ENCODE assay signal across 8 cellular contexts in the genomic region with DNA sequence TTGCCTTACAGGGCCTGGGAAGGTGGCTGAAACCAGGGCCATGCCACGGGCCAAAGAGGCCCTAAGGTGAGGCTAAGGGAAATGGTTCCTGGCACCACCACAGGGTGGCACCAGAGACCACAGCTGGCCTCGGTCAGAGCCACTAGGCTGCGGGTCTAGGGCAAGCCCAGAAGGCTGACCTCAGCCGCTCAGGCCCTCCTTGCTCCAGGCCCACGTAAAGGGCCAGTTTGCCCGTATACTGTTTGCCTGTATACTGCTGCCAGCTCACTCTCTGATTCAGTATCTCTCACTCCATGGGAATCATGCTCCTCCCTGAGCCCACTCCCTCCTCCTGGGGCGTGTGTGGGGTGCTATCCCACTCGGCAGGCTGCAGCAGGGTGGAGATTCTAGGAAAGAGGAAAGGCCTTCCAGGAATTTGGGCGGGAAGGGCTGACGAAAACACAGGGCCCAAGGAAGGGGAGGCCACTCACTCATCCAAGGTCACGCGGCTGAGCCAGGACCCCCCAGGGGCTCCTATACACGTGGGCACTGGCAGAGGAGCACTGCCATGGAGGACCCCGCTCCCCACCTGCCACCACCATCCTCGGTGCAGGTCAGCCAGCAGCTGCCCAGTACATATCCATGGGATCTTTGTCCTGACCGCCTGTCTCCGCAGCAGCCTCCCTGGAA.
DNase-seq lines count a peak whose midpoint lies in the region; ATAC-seq and TF ChIP-seq lines count a peak whose summit lies in the region.

No MANE protein-coding gene starts in this region.

- POLR2A ChIA-PET in naive thymus-derived CD4-positive, alpha-beta T cell (lab: Charles Lee): no interaction called here

- H3K27ac Mint-ChIP-seq in activated T-cell treated with anti-CD3 and anti-CD28 coated beads, Interleukin-2, amount 50 U/mL, for 72 hours: no peak overlapping the region
- H3K27ac Mint-ChIP-seq in naive thymus-derived CD4-positive, alpha-beta T cell: no peak overlapping the region

- no peaks in the 10 kb centered on the region for H3K4me1 Mint-ChIP-seq in activated T-cell treated with anti-CD3 and anti-CD28 coated beads, Interleukin-2, amount 50 U/mL, for 72 hours (ENCODE audit: low read depth)
- H3K4me1 Mint-ChIP-seq in naive thymus-derived CD4-positive, alpha-beta T cell: peaks cover 0 to 5% (median 0%) of the 10 kb centered on the region in 7 donors

- H3K9ac ChIP-seq in fibroblast of lung (ENCODE audit: insufficient read depth, low read length): no peak overlapping the region

- peaks cover 9% of the 10 kb centered on the region for H3K4me1 ChIP-seq in fibroblast of lung (ENCODE audit: control insufficient read depth, extremely low read depth, insufficient read depth, low read length)
- H3K4me1 ChIP-seq in naive thymus-derived CD4-positive, alpha-beta T cell (ENCODE audit: control insufficient read depth in 2 of 2, insufficient read depth in 2 of 2, low read length in 2 of 2): no peaks in the 10 kb centered on the region

- no peak overlapping the region for H2AFZ ChIP-seq in fibroblast of lung (ENCODE audit: low read length)

- H3K4me3 Mint-ChIP-seq in activated T-cell treated with anti-CD3 and anti-CD28 coated beads, Interleukin-2, amount 50 U/mL, for 72 hours: no peak overlapping the region
- H3K4me3 Mint-ChIP-seq in naive thymus-derived CD4-positive, alpha-beta T cell: no peak overlapping the region

- no peaks in the 10 kb centered on the region for H3K27me3 ChIP-seq in fibroblast of lung (ENCODE audit: control insufficient read depth, insufficient read depth, low read length)
- no peaks in the 10 kb centered on the region for H3K27me3 ChIP-seq in naive thymus-derived CD4-positive, alpha-beta T cell (ENCODE audit: control insufficient read depth in 2 of 2, insufficient read depth in 2 of 2, low read length in 2 of 2)

- H3K4me2 ChIP-seq in fibroblast of lung (ENCODE audit: extremely low read depth, insufficient read depth, low read length): no peak overlapping the region

- no peaks in the 10 kb centered on the region for H3K9me3 ChIP-seq in fibroblast of lung (ENCODE audit: control insufficient read depth, insufficient read depth, low read depth, low read length)
- no peaks in the 10 kb centered on the region for H3K9me3 ChIP-seq in naive thymus-derived CD4-positive, alpha-beta T cell (ENCODE audit: control insufficient read depth in 2 of 3, low read length in 3 of 3)

- H3K4me3 ChIP-seq in fibroblast of lung (replicated peaks in 1 of 4; ENCODE audit: control extremely low read depth in 1 of 4, insufficient read depth in 1 of 4, low read depth in 3 of 4, low read length in 4 of 4): no peak overlapping the region
- H3K4me3 ChIP-seq in naive thymus-derived CD4-positive, alpha-beta T cell (ENCODE audit: low read length): no peak overlapping the region

- DNase-seq in Ammon's horn (ENCODE audit: low spot score) (peak; percentile 88), OCI-M1 (lab: John Stamatoyannopoulos, UW) (peak; percentile 94), fibroblast of lung (ENCODE audit: low read depth in 2 of 2) (peak; percentile 25 to 70)
- DNase-seq in activated T-cell treated with anti-CD3 and anti-CD28 coated beads, Interleukin-2, amount 50 U/mL, for 72 hours: peak; percentile 68 to 79
- DNase-seq in naive thymus-derived CD4-positive, alpha-beta T cell: peak in 8 of 9 donors; percentile 11 to 62 (median 44)
- DNase-seq in stimulated activated naive CD4-positive, alpha-beta T cell (lab: John Stamatoyannopoulos, UW): peak in 5 of 6 experiments; percentile 17 to 54 (median 32)

- intact Hi-C loops in naive thymus-derived CD4-positive, alpha-beta T cell (cut with micrococcal nuclease): loop anchor here (1.0 to 2.0 kb wide), 4 partner anchors 63 to 506 kb away; partner anchors contain the start of gene NECTIN1 (in 2 of the 2)

- H3K36me3 ChIP-seq in fibroblast of lung (ENCODE audit: control insufficient read depth, insufficient read depth, low read length): no peaks in the 10 kb centered on the region
- no peaks in the 10 kb centered on the region for H3K36me3 ChIP-seq in naive thymus-derived CD4-positive, alpha-beta T cell (ENCODE audit: control insufficient read depth in 2 of 3, insufficient read depth in 3 of 3, low read length in 3 of 3)

- ATAC-seq in GM18868 (IDR thresholded peaks at IDR 0.05; ENCODE audit: unreplicated experiment) (peak; percentile 77), HG03175 (IDR thresholded peaks at IDR 0.05; ENCODE audit: unreplicated experiment) (peak; percentile 81)
- peak; percentile 90 to 93 for ATAC-seq in activated T-cell treated with anti-CD3 and anti-CD28 coated beads, Interleukin-2, amount 50 U/mL, for 72 hours (replicated peaks in 1 of 2)
- peak; percentile 87 for ATAC-seq in naive thymus-derived CD4-positive, alpha-beta T cell

- no peaks in the 10 kb centered on the region for H4K20me1 ChIP-seq in fibroblast of lung (ENCODE audit: control insufficient read depth, extremely low read depth, insufficient read depth, low read length)

- CTCF ChIA-PET in naive thymus-derived CD4-positive, alpha-beta T cell (lab: Charles Lee): no interaction called here

- H3K9me3 Mint-ChIP-seq in activated T-cell treated with anti-CD3 and anti-CD28 coated beads, Interleukin-2, amount 50 U/mL, for 72 hours: no peaks in the 10 kb centered on the region
- H3K9me3 Mint-ChIP-seq in naive thymus-derived CD4-positive, alpha-beta T cell: no peaks in the 10 kb centered on the region

- no peaks in the 10 kb centered on the region for H3K27me3 Mint-ChIP-seq in activated T-cell treated with anti-CD3 and anti-CD28 coated beads, Interleukin-2, amount 50 U/mL, for 72 hours (ENCODE audit: low read depth)
- no peaks in the 10 kb centered on the region for H3K27me3 Mint-ChIP-seq in naive thymus-derived CD4-positive, alpha-beta T cell

- no peak overlapping the region for H3K27ac ChIP-seq in fibroblast of lung (ENCODE audit: insufficient read depth, low read length)
- H3K27ac ChIP-seq in naive thymus-derived CD4-positive, alpha-beta T cell (ENCODE audit: low read depth, low read length): no peak overlapping the region

- peak; percentile 95 for TF ChIP-seq CTCF in fibroblast of lung (conservative IDR thresholded peaks at IDR 0.05 in 1 of 2, IDR thresholded peaks at IDR 0.05 in 1 of 2; ENCODE audit: low read depth in 1 of 2, low read length in 2 of 2)

- H3K36me3 Mint-ChIP-seq in activated T-cell treated with anti-CD3 and anti-CD28 coated beads, Interleukin-2, amount 50 U/mL, for 72 hours (ENCODE audit: insufficient read depth in 2 of 2): no peaks in the 10 kb centered on the region
- no peaks in the 10 kb centered on the region for H3K36me3 Mint-ChIP-seq in naive thymus-derived CD4-positive, alpha-beta T cell

- H3K79me2 ChIP-seq in fibroblast of lung (ENCODE audit: control insufficient read depth, insufficient read depth, low read length): no peaks in the 10 kb centered on the region

Comparison
In these comparisons a context has a peak if more than half of its experiments do, and no peak if none do; other contexts are left out.
1. DNase-seq: peak in every context shown above with its lines; median percentile 94 in OCI-M1; 88 in Ammon's horn; 74 in activated T-cell treated with anti-CD3 and anti-CD28 coated beads, Interleukin-2, amount 50 U/mL, for 72 hours; 48 in fibroblast of lung; 44 in naive thymus-derived CD4-positive, alpha-beta T cell; 32 in stimulated activated naive CD4-positive, alpha-beta T cell.